Comparison of ENCODE assay signal across 8 cellular contexts in genomic region chr16:85687651-85688471, GRCh38. TPM values are rescaled to one million over a fixed set of nuclear protein-coding genes. Genes with fewer than 3 reads are reported as not detected.
A peak's percentile ranks its signal among the peaks of the same experiment; 100 is the strongest.
DNase-seq lines count a peak whose midpoint lies in the region; ATAC-seq and TF ChIP-seq lines count a peak whose summit lies in the region.

No MANE protein-coding gene starts in this region.

- H3K27ac ChIP-seq in heart right ventricle: no peak overlapping the region
- no peak overlapping the region for H3K27ac ChIP-seq in ascending aorta
- H3K27ac ChIP-seq in mesodermal cell (ENCODE audit: low read depth, low read length, severe bottlenecking): no peak overlapping the region

- no peaks in the 10 kb centered on the region for H3K36me3 ChIP-seq in heart right ventricle
- no peaks in the 10 kb centered on the region for H3K36me3 ChIP-seq in ascending aorta
- H3K36me3 ChIP-seq in mesodermal cell (ENCODE audit: control insufficient read depth, insufficient read depth, low read length): peaks cover 18% of the 10 kb centered on the region

- H3K4me3 ChIP-seq in heart right ventricle (peak overlapping the region; percentile 53 to 84 (median 68)), ascending aorta (peak overlapping the region; percentile 73 to 78), mesodermal cell (ENCODE audit: extremely low read depth, insufficient read depth, low read length, poor library complexity, severe bottlenecking) (peak overlapping the region; percentile 65)

- peaks cover 0 to 6% (median 0%) of the 10 kb centered on the region in 7 donors for H3K27me3 ChIP-seq in heart right ventricle
- H3K27me3 ChIP-seq in ascending aorta: no peaks in the 10 kb centered on the region

- DNase-seq in heart right ventricle: no peak
- no peak for DNase-seq in Right ventricle myocardium inferior (ENCODE audit: missing footprints)
- DNase-seq in ascending aorta (ENCODE audit: low spot score in 2 of 2): no peak
- no peak for DNase-seq in amniotic stem cell (lab: John Stamatoyannopoulos, UW)
- DNase-seq in NCI-H524 treated with DMSO at 0.1 percent for 48 hours (lab: John Stamatoyannopoulos, UW): no peak
- DNase-seq in H4 (ENCODE audit: low spot score): no peak

- intact Hi-C loops in heart right ventricle (cut with DNase I): no loop called here
- intact Hi-C loops in Right ventricle myocardium inferior (cut with DNase I): no loop called here
- intact Hi-C loops in ascending aorta (cut with DNase I): no loop called here

- TF ChIP-seq CTCF in heart right ventricle (IDR thresholded peaks at IDR 0.05) (no peak), ascending aorta (IDR thresholded peaks at IDR 0.05) (no peak)

- ATAC-seq in heart right ventricle: no peak
- no peak for ATAC-seq in Right ventricle myocardium inferior
- ATAC-seq in HG02970 (IDR thresholded peaks at IDR 0.05; ENCODE audit: low FRiP score, unreplicated experiment): no peak

- WGBS in heart right ventricle, 2 donors: 77 to 86% methylated on average over 49 of the region's 49 CpGs
- 80 to 81% methylated on average over 35 to 42 of the region's 49 CpGs for WGBS in mesodermal cell (ENCODE audit: insufficient coverage in 2 of 2), 2 experiments

- H3K9me3 ChIP-seq in heart right ventricle (no peaks in the 10 kb centered on the region), ascending aorta (no peaks in the 10 kb centered on the region), mesodermal cell (ENCODE audit: control insufficient read depth, low read length) (no peaks in the 10 kb centered on the region)

- H3K4me1 ChIP-seq in heart right ventricle (peaks cover 0 to 19% (median 13%) of the 10 kb centered on the region in 9 donors), ascending aorta (peaks cover 0 to 6% of the 10 kb centered on the region in 2 donors), mesodermal cell (ENCODE audit: control insufficient read depth, insufficient read depth, low read length, poor library complexity, severe bottlenecking) (peaks cover 8% of the 10 kb centered on the region)

RNA-seq across cellular contexts. Expression of gene GINS2, which starts 0.9 kb away (rescaled TPM):
- total RNA-seq in heart right ventricle (1 to 10 TPM in 2 of 10 donors, under 1 TPM in 8; 0.20 to 2.8 (median 0.80) TPM), Right ventricle myocardium inferior (1.4 TPM), ascending aorta (not detected)
- polyA plus RNA-seq in heart right ventricle: under 1 TPM; 0.22 to 0.51 TPM
- 13.0 TPM for polyA plus RNA-seq in mesodermal cell (2013, experiment 1 of 2)
- polyA plus RNA-seq in mesodermal cell (2013, experiment 2 of 2): 12.2 TPM
- 50.8 and 58.9 TPM in 2 replicates for total RNA-seq in H4 (2014; rRNA removed; shearing (Covaris generic))

Comparison
In these comparisons a context has a peak if more than half of its experiments do, and no peak if none do; other contexts are left out.
1. RNA of gene GINS2, which starts 0.9 kb away (total RNA-seq): 50.8 to 58.9 TPM in H4; 1.4 TPM in Right ventricle myocardium inferior (single experiment), 0.20 to 2.8 TPM in heart right ventricle and not detected in ascending aorta (single experiment); every median in the first group is over 10 times any median in the second.
2. Peak in every context shown above with its lines, with median percentiles within 50 percentile points of each other: H3K4me3 ChIP-seq.